In the genomic region with DNA sequence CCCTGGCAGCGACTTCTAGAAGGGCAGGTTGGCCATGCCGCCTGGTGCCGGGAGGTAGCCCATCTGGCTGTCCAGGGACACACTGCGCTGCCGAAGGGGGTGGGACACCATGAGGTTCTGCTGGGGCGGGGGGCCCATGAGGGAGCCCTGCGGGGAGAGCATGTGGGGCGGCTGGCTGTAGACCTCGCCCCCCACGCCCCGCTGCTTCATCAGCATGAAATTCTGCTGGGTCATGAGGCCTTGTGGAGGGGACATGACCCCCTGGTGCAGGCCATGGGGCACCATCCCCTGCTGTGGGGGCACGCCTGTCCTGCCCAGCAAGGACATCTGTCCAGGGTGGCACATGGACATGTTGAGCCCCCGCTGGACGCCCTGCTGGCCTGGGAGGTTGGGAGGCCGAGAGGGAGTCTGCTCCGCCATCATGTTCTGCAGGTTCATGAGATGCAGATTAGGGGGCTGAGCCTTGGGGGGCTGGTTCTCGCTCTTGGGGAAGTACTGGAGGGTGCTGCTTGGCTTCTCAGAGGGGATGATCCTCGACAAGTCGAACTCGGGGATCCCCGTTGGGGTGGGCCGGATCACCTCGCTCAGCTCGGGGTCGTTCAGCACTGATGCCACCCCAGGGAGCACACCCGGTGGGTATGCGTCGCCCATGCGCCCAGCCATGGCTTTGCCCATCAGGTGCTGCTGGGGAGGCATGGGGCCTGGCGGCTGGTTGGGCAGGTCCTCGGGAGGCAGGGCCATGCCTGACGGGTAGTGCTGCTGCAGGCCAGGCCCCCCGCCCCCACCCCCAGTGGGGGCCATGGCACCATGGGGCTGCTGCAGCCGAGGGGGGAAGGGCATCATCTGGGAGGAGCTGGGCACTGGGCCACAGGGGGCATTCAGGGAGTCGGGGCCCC, we compare ENCODE assay signal across 22 cellular contexts. TPM values are rescaled to one million over a fixed set of nuclear protein-coding genes. Genes with fewer than 3 reads are reported as not detected.
A peak's percentile ranks its signal among the peaks of the same experiment; 100 is the strongest.
DNase-seq lines count a peak whose midpoint lies in the region; ATAC-seq and TF ChIP-seq lines count a peak whose summit lies in the region.
"Had no signal": no experiment of that assay in that cellular context is flagged by ENCODE, and none has a peak within 500 bp of the region (broad histone marks: within the 10 kb centered on the region; RNA-seq: fewer than 3 reads in every experiment).

No MANE protein-coding gene starts in this region.

- POLR2A ChIA-PET in activated naive CD8-positive, alpha-beta T cell treated with anti-CD3 and anti-CD28 coated beads, Interleukin-2, amount 10 ng/mL, durations not matched to agents 7 days and 5 days (lab: Charles Lee): no interaction called here

- no peaks in the 10 kb centered on the region for H3K36me3 Mint-ChIP-seq in activated naive CD8-positive, alpha-beta T cell
- peaks cover 20% of the 10 kb centered on the region for H3K36me3 Mint-ChIP-seq in activated naive CD8-positive, alpha-beta T cell treated with anti-CD3 and anti-CD28 coated beads, Interleukin-2, amount 50 U/mL, for 24 hours (ENCODE audit: low read depth)
- peaks cover 12% of the 10 kb centered on the region for H3K36me3 Mint-ChIP-seq in activated naive CD8-positive, alpha-beta T cell treated with anti-CD3 and anti-CD28 coated beads, Interleukin-2, amount 10 ng/mL, durations not matched to agents 7 days and 5 days
- no peaks in the 10 kb centered on the region for H3K36me3 Mint-ChIP-seq in type B pancreatic cell

- H3K4me1 ChIP-seq in mucosa of descending colon (ENCODE audit: low read depth): peaks cover 5% of the 10 kb centered on the region
- H3K4me1 ChIP-seq: body of pancreas, parathyroid adenoma had no signal

- no peaks in the 10 kb centered on the region for H3K27me3 Mint-ChIP-seq in activated naive CD8-positive, alpha-beta T cell
- H3K27me3 Mint-ChIP-seq in activated naive CD8-positive, alpha-beta T cell treated with anti-CD3 and anti-CD28 coated beads, Interleukin-2, amount 50 U/mL, for 24 hours: no peaks in the 10 kb centered on the region
- no peaks in the 10 kb centered on the region for H3K27me3 Mint-ChIP-seq in activated naive CD8-positive, alpha-beta T cell treated with anti-CD3 and anti-CD28 coated beads, Interleukin-2, amount 10 ng/mL, durations not matched to agents 7 days and 5 days
- no peaks in the 10 kb centered on the region for H3K27me3 Mint-ChIP-seq in type B pancreatic cell

- no peaks in the 10 kb centered on the region for H3K9me3 ChIP-seq in mucosa of descending colon
- H3K9me3 ChIP-seq: body of pancreas, SK-N-SH, thoracic aorta had no signal

- H3K4me3 ChIP-seq in mucosa of descending colon: no peak overlapping the region
- H3K4me3 ChIP-seq: body of pancreas, thoracic aorta had no signal

- intact Hi-C loops in mucosa of descending colon (cut with DNase I, micrococcal nuclease): no loop called here

- peak overlapping the region; percentile 66 for H3K27ac Mint-ChIP-seq in activated naive CD8-positive, alpha-beta T cell
- H3K27ac Mint-ChIP-seq in activated naive CD8-positive, alpha-beta T cell treated with anti-CD3 and anti-CD28 coated beads, Interleukin-2, amount 50 U/mL, for 24 hours: no peak overlapping the region
- no peak overlapping the region for H3K27ac Mint-ChIP-seq in activated naive CD8-positive, alpha-beta T cell treated with anti-CD3 and anti-CD28 coated beads, Interleukin-2, amount 10 ng/mL, durations not matched to agents 7 days and 5 days
- no peak overlapping the region for H3K27ac Mint-ChIP-seq in type B pancreatic cell
- H3K27ac Mint-ChIP-seq: dendritic cell treated with granulocyte-macrophage colony-stimulating factor and Interleukin-4, amounts not matched to agents 40 ng/mL and 50 ng/mL, for 4 days had no signal

- DNase-seq in activated naive CD8-positive, alpha-beta T cell treated with anti-CD3 and anti-CD28 coated beads, Interleukin-2, amount 50 U/mL, for 24 hours: no peak
- DNase-seq in activated naive CD8-positive, alpha-beta T cell treated with anti-CD3 and anti-CD28 coated beads, Interleukin-2, amount 10 ng/mL, durations not matched to agents 7 days and 5 days: peak; percentile 30
- DNase-seq in mucosa of descending colon: peak in 2 of 3 donors; percentile 25 to 55
- peak; percentile 70 for DNase-seq in type B pancreatic cell (ENCODE audit: extremely low spot score, unreplicated experiment)
- DNase-seq in midbrain (lab: John Stamatoyannopoulos, UW): no peak
- no peak for DNase-seq in MV-4-11 (lab: John Stamatoyannopoulos, UW)
- DNase-seq: activated naive CD4-positive, alpha-beta T cell; foreskin melanocyte; GOT3; left colon; NCI-H1694 treated with DMSO at 0.1 percent for 48 hours; NCI-H2227 treated with DMSO at 0.1 percent for 48 hours; SK-N-SH; stimulated activated CD4-positive, alpha-beta T cell treated with anti-CD3 and anti-CD28 coated beads, Interleukin-2, amount 100 ng/mL, for 48 hours had no signal

- no peak overlapping the region for H3K4me3 Mint-ChIP-seq in activated naive CD8-positive, alpha-beta T cell
- no peak overlapping the region for H3K4me3 Mint-ChIP-seq in activated naive CD8-positive, alpha-beta T cell treated with anti-CD3 and anti-CD28 coated beads, Interleukin-2, amount 50 U/mL, for 24 hours
- no peak overlapping the region for H3K4me3 Mint-ChIP-seq in activated naive CD8-positive, alpha-beta T cell treated with anti-CD3 and anti-CD28 coated beads, Interleukin-2, amount 10 ng/mL, durations not matched to agents 7 days and 5 days
- no peak overlapping the region for H3K4me3 Mint-ChIP-seq in type B pancreatic cell
- H3K4me3 Mint-ChIP-seq: dendritic cell treated with granulocyte-macrophage colony-stimulating factor and Interleukin-4, amounts not matched to agents 40 ng/mL and 50 ng/mL, for 4 days had no signal

- H3K9me3 Mint-ChIP-seq in activated naive CD8-positive, alpha-beta T cell (ENCODE audit: low read depth): no peaks in the 10 kb centered on the region
- H3K9me3 Mint-ChIP-seq in activated naive CD8-positive, alpha-beta T cell treated with anti-CD3 and anti-CD28 coated beads, Interleukin-2, amount 50 U/mL, for 24 hours: no peaks in the 10 kb centered on the region
- H3K9me3 Mint-ChIP-seq in activated naive CD8-positive, alpha-beta T cell treated with anti-CD3 and anti-CD28 coated beads, Interleukin-2, amount 10 ng/mL, durations not matched to agents 7 days and 5 days: no peaks in the 10 kb centered on the region
- H3K9me3 Mint-ChIP-seq in type B pancreatic cell: no peaks in the 10 kb centered on the region
- H3K9me3 Mint-ChIP-seq: dendritic cell treated with granulocyte-macrophage colony-stimulating factor and Interleukin-4, amounts not matched to agents 40 ng/mL and 50 ng/mL, for 4 days had no signal

- TF ChIP-seq CTCF in mucosa of descending colon (IDR thresholded peaks at IDR 0.05) (no peak), type B pancreatic cell (conservative IDR thresholded peaks at IDR 0.05) (no peak)

- H3K36me3 ChIP-seq in mucosa of descending colon (ENCODE audit: low read depth): peaks cover 4% of the 10 kb centered on the region

- no peak for ATAC-seq in activated naive CD8-positive, alpha-beta T cell treated with anti-CD3 and anti-CD28 coated beads, Interleukin-2, amount 50 U/mL, for 24 hours
- ATAC-seq in activated naive CD8-positive, alpha-beta T cell treated with anti-CD3 and anti-CD28 coated beads, Interleukin-2, amount 10 ng/mL, durations not matched to agents 7 days and 5 days (ENCODE audit: low read depth): no peak
- ATAC-seq in mucosa of descending colon (no peak), GM21423 (IDR thresholded peaks at IDR 0.05; ENCODE audit: unreplicated experiment) (no peak)
- ATAC-seq: body of pancreas, left colon had no signal

- peaks cover 50% of the 10 kb centered on the region for H3K4me1 Mint-ChIP-seq in activated naive CD8-positive, alpha-beta T cell (ENCODE audit: low read depth)
- H3K4me1 Mint-ChIP-seq in activated naive CD8-positive, alpha-beta T cell treated with anti-CD3 and anti-CD28 coated beads, Interleukin-2, amount 50 U/mL, for 24 hours: peaks cover 42% of the 10 kb centered on the region
- peaks cover 28% of the 10 kb centered on the region for H3K4me1 Mint-ChIP-seq in activated naive CD8-positive, alpha-beta T cell treated with anti-CD3 and anti-CD28 coated beads, Interleukin-2, amount 10 ng/mL, durations not matched to agents 7 days and 5 days
- peaks cover 21% of the 10 kb centered on the region for H3K4me1 Mint-ChIP-seq in type B pancreatic cell (ENCODE audit: unreplicated experiment)

RNA-seq across cellular contexts. Expression of a gene that starts 15.0 kb away (rescaled TPM):
- 1 to 10 TPM; 1.9 to 2.2 TPM for total RNA-seq in activated naive CD8-positive, alpha-beta T cell treated with anti-CD3 and anti-CD28 coated beads, Interleukin-2, amount 10 ng/mL, durations not matched to agents 7 days and 5 days
- under 1 TPM in 2 of 3 donors, not detected in 1; 0.12 to 0.23 TPM for total RNA-seq in mucosa of descending colon
- not detected in 2 replicates for total RNA-seq in type B pancreatic cell (ENCODE audit: low replicate concordance)
- total RNA-seq: body of pancreas, Daoy, myocyte, thoracic aorta had no signal

RNA-seq across cellular contexts. Expression of a gene that starts 27.1 kb away (rescaled TPM):
- 100 to 1,000 TPM; 116 to 128 TPM for total RNA-seq in activated naive CD8-positive, alpha-beta T cell treated with anti-CD3 and anti-CD28 coated beads, Interleukin-2, amount 10 ng/mL, durations not matched to agents 7 days and 5 days
- total RNA-seq in mucosa of descending colon (10 to 100 TPM; 28.6 to 70.1 (median 41.7) TPM), type B pancreatic cell (ENCODE audit: low replicate concordance) (44.4 and 77.2 TPM in 2 replicates)

RNA-seq across cellular contexts. Expression of a gene that starts 57.5 kb away (rescaled TPM):
- under 1 TPM in 1 of 2 experiments, not detected in 1; 0.44 TPM for total RNA-seq in activated naive CD8-positive, alpha-beta T cell treated with anti-CD3 and anti-CD28 coated beads, Interleukin-2, amount 10 ng/mL, durations not matched to agents 7 days and 5 days
- total RNA-seq in mucosa of descending colon (not detected), type B pancreatic cell (ENCODE audit: low replicate concordance) (26.8 and 30.1 TPM in 2 replicates)
- total RNA-seq: body of pancreas, Daoy, left colon, myocyte, thoracic aorta had no signal

Comparison
In these comparisons a context has a peak if more than half of its experiments do, and no peak if none do; other contexts are left out.
1. DNase-seq: peak in activated naive CD8-positive, alpha-beta T cell treated with anti-CD3 and anti-CD28 coated beads, Interleukin-2, amount 10 ng/mL, durations not matched to agents 7 days and 5 days (single experiment), mucosa of descending colon (2 of 3) and type B pancreatic cell (single experiment); none in activated naive CD8-positive, alpha-beta T cell treated with anti-CD3 and anti-CD28 coated beads, Interleukin-2, amount 50 U/mL, for 24 hours (single experiment), midbrain (single experiment) and MV-4-11 (single experiment).
2. RNA of a gene that starts 57.5 kb away (total RNA-seq): 26.8 to 30.1 TPM in type B pancreatic cell; 0.44 TPM in activated naive CD8-positive, alpha-beta T cell treated with anti-CD3 and anti-CD28 coated beads, Interleukin-2, amount 10 ng/mL, durations not matched to agents 7 days and 5 days and not detected in mucosa of descending colon; every median in the first group is over 10 times any median in the second.